ENCODE assay signal across 8 cellular contexts in genomic region chr9:130461218-130461630, GRCh38. TPM values are rescaled to one million over a fixed set of nuclear protein-coding genes. Genes with fewer than 3 reads are reported as not detected.
A peak's percentile ranks its signal among the peaks of the same experiment; 100 is the strongest.
DNase-seq lines count a peak whose midpoint lies in the region; ATAC-seq, FAIRE-seq and TF ChIP-seq lines count a peak whose summit lies in the region.

No MANE protein-coding gene starts in this region.

- CTCF ChIA-PET in activated CD8-positive, alpha-beta memory T cell treated with anti-CD3 and anti-CD28 coated beads, Interleukin-2, amount 10 ng/mL, durations not matched to agents 7 days and 5 days (lab: Charles Lee) = interaction anchor here (0.7 to 8.6 kb wide), 6 partner anchors 9 to 240 kb away, joined by 3 to 135 read pairs (median 4); no protein-coding TSS in a partner anchor
- CTCF ChIA-PET in endothelial cell of umbilical vein (lab: Charles Lee) = interaction anchor here (1.1 to 10.3 kb wide), 6 partner anchors 12 to 228 kb away, joined by 3 to 163 read pairs (median 6); no protein-coding TSS in a partner anchor

- intact Hi-C loops in endothelial cell of umbilical vein (cut with micrococcal nuclease) = loop anchor here (1.0 kb wide), 1 partner anchor 221 kb away; no protein-coding TSS in a partner anchor

- no peaks in the 10 kb centered on the region for H4K20me1 ChIP-seq in endothelial cell of umbilical vein (replicated peaks; ENCODE audit: control insufficient read depth, extremely low read depth, insufficient read depth, low read length)

- no TSS peak for BruUV-seq in endothelial cell of umbilical vein (replicated peaks; lab: Mats Ljungman, UMichigan)

- H3K4me2 ChIP-seq in endothelial cell of umbilical vein (ENCODE audit: insufficient read depth, low read length) = no peak overlapping the region

- no peaks in the 10 kb centered on the region for H3K9me1 ChIP-seq in endothelial cell of umbilical vein (replicated peaks; ENCODE audit: control insufficient read depth, extremely low read depth, insufficient read depth, low read length)

- FAIRE-seq in endothelial cell of umbilical vein (lab: Jason Lieb, UNC) = peak; percentile 84

- H3K27me3 Mint-ChIP-seq in activated CD8-positive, alpha-beta memory T cell treated with anti-CD3 and anti-CD28 coated beads, Interleukin-2, amount 10 ng/mL, durations not matched to agents 7 days and 5 days = peaks cover 12% of the 10 kb centered on the region
- peaks cover 45% of the 10 kb centered on the region for H3K27me3 Mint-ChIP-seq in nephron progenitor cell (ENCODE audit: low read depth, poor library complexity)
- peaks cover 65% of the 10 kb centered on the region for H3K27me3 Mint-ChIP-seq in stimulated activated naive CD8-positive, alpha-beta T cell treated with anti-CD3 and anti-CD28 coated beads, Interleukin-15, amount 100 ng/mL, for 72 hours

- POLR2A ChIA-PET in endothelial cell of umbilical vein (lab: Charles Lee) = no interaction called here

- H3K4me3 Mint-ChIP-seq in activated CD8-positive, alpha-beta memory T cell treated with anti-CD3 and anti-CD28 coated beads, Interleukin-2, amount 10 ng/mL, durations not matched to agents 7 days and 5 days = no peak overlapping the region
- H3K4me3 Mint-ChIP-seq in nephron progenitor cell = no peak overlapping the region
- H3K4me3 Mint-ChIP-seq in stimulated activated naive CD8-positive, alpha-beta T cell treated with anti-CD3 and anti-CD28 coated beads, Interleukin-15, amount 100 ng/mL, for 72 hours = no peak overlapping the region

- no peak overlapping the region for H2AFZ ChIP-seq in endothelial cell of umbilical vein (ENCODE audit: low read depth, low read length)

- no peaks in the 10 kb centered on the region for H3K9me3 Mint-ChIP-seq in activated CD8-positive, alpha-beta memory T cell treated with anti-CD3 and anti-CD28 coated beads, Interleukin-2, amount 10 ng/mL, durations not matched to agents 7 days and 5 days (ENCODE audit: low read depth)
- no peaks in the 10 kb centered on the region for H3K9me3 Mint-ChIP-seq in nephron progenitor cell
- H3K9me3 Mint-ChIP-seq in stimulated activated naive CD8-positive, alpha-beta T cell treated with anti-CD3 and anti-CD28 coated beads, Interleukin-15, amount 100 ng/mL, for 72 hours = no peaks in the 10 kb centered on the region

- peak; percentile 78 for ATAC-seq in activated CD8-positive, alpha-beta memory T cell treated with anti-CD3 and anti-CD28 coated beads, Interleukin-2, amount 10 ng/mL, durations not matched to agents 7 days and 5 days
- ATAC-seq in stimulated activated naive CD8-positive, alpha-beta T cell treated with anti-CD3 and anti-CD28 coated beads, Interleukin-15, amount 100 ng/mL, for 72 hours = peak; percentile 74

- H3K36me3 ChIP-seq in endothelial cell of umbilical vein (ENCODE audit: control insufficient read depth in 2 of 2, extremely low read depth in 1 of 2, insufficient read depth in 2 of 2, low read length in 2 of 2) = no peaks in the 10 kb centered on the region

- dilution Hi-C loops in endothelial cell of umbilical vein (cut with MboI; ENCODE audit: extremely low pct_ligation_motif_present, low sequenced_read_pairs) = no loop called here

- peak; percentile 66 to 93 for TF ChIP-seq CTCF in endothelial cell of umbilical vein (IDR thresholded peaks at IDR 0.05; ENCODE audit: extremely low read depth in 1 of 2, insufficient read depth in 1 of 2, low read depth in 1 of 2, low read length in 2 of 2)
- peak; percentile 95 for TF ChIP-seq CTCF in nephron progenitor cell (IDR thresholded peaks at IDR 0.05)

- no peak overlapping the region for H3K27ac ChIP-seq in endothelial cell of umbilical vein (ENCODE audit: insufficient read depth, low read depth, low read length)

- H3K9me3 ChIP-seq in endothelial cell of umbilical vein (replicated peaks; ENCODE audit: control insufficient read depth, insufficient read depth, low read length) = no peaks in the 10 kb centered on the region

- no peak overlapping the region for H3K27ac Mint-ChIP-seq in activated CD8-positive, alpha-beta memory T cell treated with anti-CD3 and anti-CD28 coated beads, Interleukin-2, amount 10 ng/mL, durations not matched to agents 7 days and 5 days
- no peak overlapping the region for H3K27ac Mint-ChIP-seq in nephron progenitor cell
- no peak overlapping the region for H3K27ac Mint-ChIP-seq in stimulated activated naive CD8-positive, alpha-beta T cell treated with anti-CD3 and anti-CD28 coated beads, Interleukin-15, amount 100 ng/mL, for 72 hours

- no peaks in the 10 kb centered on the region for H3K27me3 ChIP-seq in endothelial cell of umbilical vein (ENCODE audit: control insufficient read depth in 2 of 2, insufficient read depth in 2 of 2, low read length in 2 of 2)

- no peak overlapping the region for H3K4me3 ChIP-seq in endothelial cell of umbilical vein (replicated peaks in 1 of 3; ENCODE audit: insufficient read depth in 1 of 3, low read depth in 1 of 3, low read length in 3 of 3)

- no peaks in the 10 kb centered on the region for H3K79me2 ChIP-seq in endothelial cell of umbilical vein (ENCODE audit: control insufficient read depth, insufficient read depth, low read length)

- no peak for TF ChIP-seq POLR2A in endothelial cell of umbilical vein (IDR thresholded peaks at IDR 0.05; ENCODE audit: low read depth, low read length)

- no peaks in the 10 kb centered on the region for H3K4me1 Mint-ChIP-seq in activated CD8-positive, alpha-beta memory T cell treated with anti-CD3 and anti-CD28 coated beads, Interleukin-2, amount 10 ng/mL, durations not matched to agents 7 days and 5 days
- peaks cover 12% of the 10 kb centered on the region for H3K4me1 Mint-ChIP-seq in nephron progenitor cell
- H3K4me1 Mint-ChIP-seq in stimulated activated naive CD8-positive, alpha-beta T cell treated with anti-CD3 and anti-CD28 coated beads, Interleukin-15, amount 100 ng/mL, for 72 hours = peaks cover 8% of the 10 kb centered on the region

- no peaks in the 10 kb centered on the region for H3K4me1 ChIP-seq in endothelial cell of umbilical vein (ENCODE audit: control insufficient read depth, extremely low read depth, insufficient read depth, low read length)

- no peaks in the 10 kb centered on the region for H3K36me3 Mint-ChIP-seq in activated CD8-positive, alpha-beta memory T cell treated with anti-CD3 and anti-CD28 coated beads, Interleukin-2, amount 10 ng/mL, durations not matched to agents 7 days and 5 days
- no peaks in the 10 kb centered on the region for H3K36me3 Mint-ChIP-seq in nephron progenitor cell (ENCODE audit: low read depth)

- peak; percentile 18 for DNase-seq in NK-92 treated with Interleukin-12 subunit alpha and Interleukin-12 subunit beta, amount 100 ng/mL, for 24 hours (lab: John Stamatoyannopoulos, UW)
- no peak for DNase-seq in NK-92 (lab: John Stamatoyannopoulos, UW; ENCODE audit: unreplicated experiment)
- peak; percentile 73 to 87 for DNase-seq in NCI-H524 (lab: John Stamatoyannopoulos, UW)
- DNase-seq in activated CD8-positive, alpha-beta memory T cell treated with anti-CD3 and anti-CD28 coated beads, Interleukin-2, amount 10 ng/mL, durations not matched to agents 7 days and 5 days = peak; percentile 73
- DNase-seq in endothelial cell of umbilical vein (ENCODE audit: low read depth, low spot score) = peak; percentile 28
- peak; percentile 91 for DNase-seq in nephron progenitor cell
- peak; percentile 57 to 72 for DNase-seq in stimulated activated naive CD8-positive, alpha-beta T cell treated with anti-CD3 and anti-CD28 coated beads, Interleukin-15, amount 100 ng/mL, for 72 hours
- DNase-seq in amniotic stem cell (lab: John Stamatoyannopoulos, UW) = no peak

- H3K9ac ChIP-seq in endothelial cell of umbilical vein (replicated peaks; ENCODE audit: extremely low read depth, insufficient read depth, low read length) = no peak overlapping the region

TF ChIP-seq in endothelial cell of umbilical vein, 7 proteins besides CTCF, POLR2A, EP300 and RAD21:
- TF ChIP-seq POLR2AphosphoS5 (IDR thresholded peaks at IDR 0.05; ENCODE audit: insufficient read depth, low read depth, low read length) (no peak), FOS (IDR thresholded peaks at IDR 0.05; ENCODE audit: borderline replicate concordance, insufficient read depth, low read length) (no peak), MYC (IDR thresholded peaks at IDR 0.05; ENCODE audit: low read depth, low read length) (no peak), GATA2 (IDR thresholded peaks at IDR 0.05; ENCODE audit: insufficient read depth, insufficient read length, low read depth, low read length) (no peak), MAX (IDR thresholded peaks at IDR 0.05; ENCODE audit: insufficient read depth, insufficient read length) (no peak), JUN (IDR thresholded peaks at IDR 0.05; ENCODE audit: borderline replicate concordance, insufficient read depth, insufficient read length, low read depth) (no peak), EZH2 (IDR thresholded peaks at IDR 0.05; ENCODE audit: borderline replicate concordance, low read depth, low read length, severe bottlenecking) (no peak)

RNA-seq across cellular contexts. Expression of gene ASS1, which starts 16.5 kb away (rescaled TPM):
- total RNA-seq in activated CD8-positive, alpha-beta memory T cell treated with anti-CD3 and anti-CD28 coated beads, Interleukin-2, amount 10 ng/mL, durations not matched to agents 7 days and 5 days = 10 to 100 TPM in 1 of 2 experiments, 1 to 10 TPM in 1; 5.3 to 11.1 TPM
- 2.0 and 3.6 TPM in 2 replicates for total RNA-seq in endothelial cell of umbilical vein
- 12.4 and 14.9 TPM in 2 replicates for polyA plus RNA-seq in endothelial cell of umbilical vein
- 10.9 and 11.1 TPM in 2 replicates for polyA plus RNA-seq in endothelial cell of umbilical vein (2011; cell fraction: cytosol; rRNA removed)
- 2.8 and 6.7 TPM in 2 replicates for polyA plus RNA-seq in endothelial cell of umbilical vein (2011; cell fraction: nucleus; rRNA removed)
- polyA plus RNA-seq in endothelial cell of umbilical vein (2012) = 3.7 and 7.1 TPM in 2 replicates
- polyA minus RNA-seq in endothelial cell of umbilical vein = 7.9 and 12.0 TPM in 2 replicates
- polyA minus RNA-seq in endothelial cell of umbilical vein (2011; cell fraction: cytosol; rRNA and poly(A)+ RNA removed) = 628 TPM
- 3.6 and 5.3 TPM in 2 replicates for polyA minus RNA-seq in endothelial cell of umbilical vein (2011; cell fraction: nucleus; rRNA and poly(A)+ RNA removed)

Comparison
In these comparisons a context has a peak if more than half of its experiments do, and no peak if none do; other contexts are left out.
1. DNase-seq: peak in NK-92 treated with Interleukin-12 subunit alpha and Interleukin-12 subunit beta, amount 100 ng/mL, for 24 hours (single experiment), NCI-H524 (2 of 2), activated CD8-positive, alpha-beta memory T cell treated with anti-CD3 and anti-CD28 coated beads, Interleukin-2, amount 10 ng/mL, durations not matched to agents 7 days and 5 days (single experiment), endothelial cell of umbilical vein (single experiment), nephron progenitor cell (single experiment) and stimulated activated naive CD8-positive, alpha-beta T cell treated with anti-CD3 and anti-CD28 coated beads, Interleukin-15, amount 100 ng/mL, for 72 hours (2 of 2); none in NK-92 (single experiment) and amniotic stem cell (single experiment).